8 cellular contexts compared by ENCODE assay signal in the genomic region with DNA sequence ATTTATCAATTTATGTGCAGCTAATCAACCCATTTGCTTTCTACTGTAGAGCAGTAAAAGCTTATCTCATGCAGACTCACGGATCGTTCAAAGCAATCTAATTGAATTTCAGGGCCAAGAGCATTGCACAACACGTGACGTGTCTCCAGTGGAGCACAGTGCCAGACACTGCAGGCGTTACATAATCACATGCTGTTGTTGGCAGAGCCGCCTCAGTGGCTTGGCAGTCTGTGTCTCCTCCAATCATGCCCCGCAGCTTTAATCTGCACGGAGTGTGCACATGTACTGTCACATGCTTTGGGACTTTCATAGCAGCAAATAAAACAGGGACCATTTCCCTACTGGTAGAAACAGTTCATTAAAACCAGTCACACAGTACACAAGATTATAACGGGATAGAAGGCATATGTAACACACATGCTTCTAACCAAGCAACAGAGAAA.
DNase-seq lines count a peak whose midpoint lies in the region; ATAC-seq and TF ChIP-seq lines count a peak whose summit lies in the region.

No MANE protein-coding gene starts in this region.

- CTCF ChIA-PET in BJ (lab: Yijun Ruan, JAX) = interaction anchor here (1.2 to 1.5 kb wide), 3 partner anchors 11 to 90 kb away, joined by 3 to 6 read pairs (median 3); no protein-coding TSS in a partner anchor

- ATAC-seq in esophagus mucosa (peak; percentile 98), HG03565 (IDR thresholded peaks at IDR 0.05; ENCODE audit: unreplicated experiment) (no peak), HG03457 (IDR thresholded peaks at IDR 0.05; ENCODE audit: unreplicated experiment) (no peak)

- 0 out of 2 replicates have a peak, but pooled peaks have one; percentile 9 for TF ChIP-seq CTCF in BJ (IDR thresholded peaks at IDR 0.05; ENCODE audit: insufficient read depth, low read depth, low read length)

- H3K4me3 ChIP-seq in BJ (ENCODE audit: low read depth, low read length) (no peak overlapping the region), muscle layer of colon (ENCODE audit: low read depth in 1 of 2, low read length in 2 of 2) (no peak overlapping the region)

- DNase-seq in BJ (ENCODE audit: low read depth) = peak; percentile 74
- peak; percentile 85 for DNase-seq in NCI-H69 (lab: John Stamatoyannopoulos, UW)
- DNase-seq in NK-92 (lab: John Stamatoyannopoulos, UW; ENCODE audit: unreplicated experiment) = no peak
- no peak for DNase-seq in NCI-H510A treated with DMSO at 0.1 percent for 48 hours (lab: John Stamatoyannopoulos, UW)

- H3K9me3 ChIP-seq in muscle layer of colon (ENCODE audit: low read length) = peaks cover 4% of the 10 kb centered on the region

- H3K27ac ChIP-seq in muscle layer of colon (ENCODE audit: low read depth, low read length) = peak overlapping the region; percentile 13

- no peaks in the 10 kb centered on the region for H3K36me3 ChIP-seq in BJ (ENCODE audit: control insufficient read depth, insufficient read depth, low read length)
- no peaks in the 10 kb centered on the region for H3K36me3 ChIP-seq in muscle layer of colon (ENCODE audit: insufficient read depth, low read length)

- H3K4me1 ChIP-seq in muscle layer of colon (ENCODE audit: insufficient read depth, low read length) = peaks cover 9% of the 10 kb centered on the region

- no peak overlapping the region for H3K9ac ChIP-seq in muscle layer of colon (ENCODE audit: low read length)

- H3K27me3 ChIP-seq in BJ (ENCODE audit: control insufficient read depth, insufficient read depth, low read length) = no peaks in the 10 kb centered on the region
- no peaks in the 10 kb centered on the region for H3K27me3 ChIP-seq in muscle layer of colon (ENCODE audit: control insufficient read depth in 1 of 2, insufficient read depth in 2 of 2, low read length in 2 of 2)

- POLR2A ChIA-PET in BJ (lab: Charles Lee) = interaction anchor here (0.5 kb wide), 1 partner anchor 323 kb away, joined by 3 read pairs; no protein-coding TSS in a partner anchor

Comparison
In these comparisons a context has a peak if more than half of its experiments do, and no peak if none do; other contexts are left out.
1. DNase-seq: peak in BJ (single experiment) and NCI-H69 (single experiment); none in NK-92 (single experiment) and NCI-H510A treated with DMSO at 0.1 percent for 48 hours (single experiment).